In genomic region chr17:39252788-39253460, GRCh38 we compare ENCODE assay signal across 1 cellular context.
TF ChIP-seq lines count a peak whose summit lies in the region.

No MANE protein-coding gene starts in this region.

TF ChIP-seq in HepG2, 621 proteins besides CTCF, POLR2A, EP300 and RAD21:
- TF ChIP-seq ZFP90 (CRISPR knock-in tag; IDR thresholded peaks at IDR 0.05; ENCODE audit: borderline replicate concordance), result no peak
- no peak for TF ChIP-seq THAP11 (CRISPR knock-in tag; IDR thresholded peaks at IDR 0.05)
- no peak for TF ChIP-seq ZNF816 (CRISPR knock-in tag; IDR thresholded peaks at IDR 0.05; ENCODE audit: borderline replicate concordance)
- TF ChIP-seq ZNF766 (CRISPR knock-in tag; IDR thresholded peaks at IDR 0.05; ENCODE audit: borderline replicate concordance), result no peak
- TF ChIP-seq, protein P1, sequence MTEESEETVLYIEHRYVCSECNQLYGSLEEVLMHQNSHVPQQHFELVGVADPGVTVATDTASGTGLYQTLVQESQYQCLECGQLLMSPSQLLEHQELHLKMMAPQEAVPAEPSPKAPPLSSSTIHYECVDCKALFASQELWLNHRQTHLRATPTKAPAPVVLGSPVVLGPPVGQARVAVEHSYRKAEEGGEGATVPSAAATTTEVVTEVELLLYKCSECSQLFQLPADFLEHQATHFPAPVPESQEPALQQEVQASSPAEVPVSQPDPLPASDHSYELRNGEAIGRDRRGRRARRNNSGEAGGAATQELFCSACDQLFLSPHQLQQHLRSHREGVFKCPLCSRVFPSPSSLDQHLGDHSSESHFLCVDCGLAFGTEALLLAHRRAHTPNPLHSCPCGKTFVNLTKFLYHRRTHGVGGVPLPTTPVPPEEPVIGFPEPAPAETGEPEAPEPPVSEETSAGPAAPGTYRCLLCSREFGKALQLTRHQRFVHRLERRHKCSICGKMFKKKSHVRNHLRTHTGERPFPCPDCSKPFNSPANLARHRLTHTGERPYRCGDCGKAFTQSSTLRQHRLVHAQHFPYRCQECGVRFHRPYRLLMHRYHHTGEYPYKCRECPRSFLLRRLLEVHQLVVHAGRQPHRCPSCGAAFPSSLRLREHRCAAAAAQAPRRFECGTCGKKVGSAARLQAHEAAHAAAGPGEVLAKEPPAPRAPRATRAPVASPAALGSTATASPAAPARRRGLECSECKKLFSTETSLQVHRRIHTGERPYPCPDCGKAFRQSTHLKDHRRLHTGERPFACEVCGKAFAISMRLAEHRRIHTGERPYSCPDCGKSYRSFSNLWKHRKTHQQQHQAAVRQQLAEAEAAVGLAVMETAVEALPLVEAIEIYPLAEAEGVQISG (CRISPR knock-in tag; IDR thresholded peaks at IDR 0.05), result no peak
- TF ChIP-seq ZSCAN30 (CRISPR knock-in tag; IDR thresholded peaks at IDR 0.05), result no peak
- TF ChIP-seq ZBTB43 (CRISPR knock-in tag; conservative IDR thresholded peaks at IDR 0.05), result no peak
- TF ChIP-seq, protein P2, sequence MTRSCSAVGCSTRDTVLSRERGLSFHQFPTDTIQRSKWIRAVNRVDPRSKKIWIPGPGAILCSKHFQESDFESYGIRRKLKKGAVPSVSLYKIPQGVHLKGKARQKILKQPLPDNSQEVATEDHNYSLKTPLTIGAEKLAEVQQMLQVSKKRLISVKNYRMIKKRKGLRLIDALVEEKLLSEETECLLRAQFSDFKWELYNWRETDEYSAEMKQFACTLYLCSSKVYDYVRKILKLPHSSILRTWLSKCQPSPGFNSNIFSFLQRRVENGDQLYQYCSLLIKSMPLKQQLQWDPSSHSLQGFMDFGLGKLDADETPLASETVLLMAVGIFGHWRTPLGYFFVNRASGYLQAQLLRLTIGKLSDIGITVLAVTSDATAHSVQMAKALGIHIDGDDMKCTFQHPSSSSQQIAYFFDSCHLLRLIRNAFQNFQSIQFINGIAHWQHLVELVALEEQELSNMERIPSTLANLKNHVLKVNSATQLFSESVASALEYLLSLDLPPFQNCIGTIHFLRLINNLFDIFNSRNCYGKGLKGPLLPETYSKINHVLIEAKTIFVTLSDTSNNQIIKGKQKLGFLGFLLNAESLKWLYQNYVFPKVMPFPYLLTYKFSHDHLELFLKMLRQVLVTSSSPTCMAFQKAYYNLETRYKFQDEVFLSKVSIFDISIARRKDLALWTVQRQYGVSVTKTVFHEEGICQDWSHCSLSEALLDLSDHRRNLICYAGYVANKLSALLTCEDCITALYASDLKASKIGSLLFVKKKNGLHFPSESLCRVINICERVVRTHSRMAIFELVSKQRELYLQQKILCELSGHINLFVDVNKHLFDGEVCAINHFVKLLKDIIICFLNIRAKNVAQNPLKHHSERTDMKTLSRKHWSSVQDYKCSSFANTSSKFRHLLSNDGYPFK (CRISPR knock-in tag; IDR thresholded peaks at IDR 0.05; ENCODE audit: borderline replicate concordance), result no peak
- no peak for TF ChIP-seq ZNF616 (CRISPR knock-in tag; IDR thresholded peaks at IDR 0.05; ENCODE audit: low read depth)
- no peak for TF ChIP-seq ZKSCAN8 (CRISPR knock-in tag; IDR thresholded peaks at IDR 0.05; ENCODE audit: borderline replicate concordance)
- TF ChIP-seq, protein P3, sequence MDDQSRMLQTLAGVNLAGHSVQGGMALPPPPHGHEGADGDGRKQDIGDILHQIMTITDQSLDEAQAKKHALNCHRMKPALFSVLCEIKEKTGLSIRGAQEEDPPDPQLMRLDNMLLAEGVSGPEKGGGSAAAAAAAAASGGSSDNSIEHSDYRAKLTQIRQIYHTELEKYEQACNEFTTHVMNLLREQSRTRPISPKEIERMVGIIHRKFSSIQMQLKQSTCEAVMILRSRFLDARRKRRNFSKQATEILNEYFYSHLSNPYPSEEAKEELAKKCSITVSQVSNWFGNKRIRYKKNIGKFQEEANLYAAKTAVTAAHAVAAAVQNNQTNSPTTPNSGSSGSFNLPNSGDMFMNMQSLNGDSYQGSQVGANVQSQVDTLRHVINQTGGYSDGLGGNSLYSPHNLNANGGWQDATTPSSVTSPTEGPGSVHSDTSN (CRISPR knock-in tag; IDR thresholded peaks at IDR 0.05; ENCODE audit: borderline replicate concordance), result no peak
- TF ChIP-seq HOXA7 (CRISPR knock-in tag; IDR thresholded peaks at IDR 0.05), result no peak
- no peak for TF ChIP-seq MYNN (CRISPR knock-in tag; IDR thresholded peaks at IDR 0.05; ENCODE audit: low read depth)
- no peak for TF ChIP-seq SNAPC4 (CRISPR knock-in tag; IDR thresholded peaks at IDR 0.05)
- no peak for TF ChIP-seq PHF20 (CRISPR knock-in tag; IDR thresholded peaks at IDR 0.05)
- no peak for TF ChIP-seq TOE1 (CRISPR knock-in tag; IDR thresholded peaks at IDR 0.05)
- no peak for TF ChIP-seq JDP2 (CRISPR knock-in tag; IDR thresholded peaks at IDR 0.05; ENCODE audit: borderline replicate concordance)
- TF ChIP-seq, protein P4, sequence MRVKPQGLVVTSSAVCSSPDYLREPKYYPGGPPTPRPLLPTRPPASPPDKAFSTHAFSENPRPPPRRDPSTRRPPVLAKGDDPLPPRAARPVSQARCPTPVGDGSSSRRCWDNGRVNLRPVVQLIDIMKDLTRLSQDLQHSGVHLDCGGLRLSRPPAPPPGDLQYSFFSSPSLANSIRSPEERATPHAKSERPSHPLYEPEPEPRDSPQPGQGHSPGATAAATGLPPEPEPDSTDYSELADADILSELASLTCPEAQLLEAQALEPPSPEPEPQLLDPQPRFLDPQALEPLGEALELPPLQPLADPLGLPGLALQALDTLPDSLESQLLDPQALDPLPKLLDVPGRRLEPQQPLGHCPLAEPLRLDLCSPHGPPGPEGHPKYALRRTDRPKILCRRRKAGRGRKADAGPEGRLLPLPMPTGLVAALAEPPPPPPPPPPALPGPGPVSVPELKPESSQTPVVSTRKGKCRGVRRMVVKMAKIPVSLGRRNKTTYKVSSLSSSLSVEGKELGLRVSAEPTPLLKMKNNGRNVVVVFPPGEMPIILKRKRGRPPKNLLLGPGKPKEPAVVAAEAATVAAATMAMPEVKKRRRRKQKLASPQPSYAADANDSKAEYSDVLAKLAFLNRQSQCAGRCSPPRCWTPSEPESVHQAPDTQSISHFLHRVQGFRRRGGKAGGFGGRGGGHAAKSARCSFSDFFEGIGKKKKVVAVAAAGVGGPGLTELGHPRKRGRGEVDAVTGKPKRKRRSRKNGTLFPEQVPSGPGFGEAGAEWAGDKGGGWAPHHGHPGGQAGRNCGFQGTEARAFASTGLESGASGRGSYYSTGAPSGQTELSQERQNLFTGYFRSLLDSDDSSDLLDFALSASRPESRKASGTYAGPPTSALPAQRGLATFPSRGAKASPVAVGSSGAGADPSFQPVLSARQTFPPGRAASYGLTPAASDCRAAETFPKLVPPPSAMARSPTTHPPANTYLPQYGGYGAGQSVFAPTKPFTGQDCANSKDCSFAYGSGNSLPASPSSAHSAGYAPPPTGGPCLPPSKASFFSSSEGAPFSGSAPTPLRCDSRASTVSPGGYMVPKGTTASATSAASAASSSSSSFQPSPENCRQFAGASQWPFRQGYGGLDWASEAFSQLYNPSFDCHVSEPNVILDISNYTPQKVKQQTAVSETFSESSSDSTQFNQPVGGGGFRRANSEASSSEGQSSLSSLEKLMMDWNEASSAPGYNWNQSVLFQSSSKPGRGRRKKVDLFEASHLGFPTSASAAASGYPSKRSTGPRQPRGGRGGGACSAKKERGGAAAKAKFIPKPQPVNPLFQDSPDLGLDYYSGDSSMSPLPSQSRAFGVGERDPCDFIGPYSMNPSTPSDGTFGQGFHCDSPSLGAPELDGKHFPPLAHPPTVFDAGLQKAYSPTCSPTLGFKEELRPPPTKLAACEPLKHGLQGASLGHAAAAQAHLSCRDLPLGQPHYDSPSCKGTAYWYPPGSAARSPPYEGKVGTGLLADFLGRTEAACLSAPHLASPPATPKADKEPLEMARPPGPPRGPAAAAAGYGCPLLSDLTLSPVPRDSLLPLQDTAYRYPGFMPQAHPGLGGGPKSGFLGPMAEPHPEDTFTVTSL (CRISPR knock-in tag; IDR thresholded peaks at IDR 0.05; ENCODE audit: borderline replicate concordance), result no peak
